2 cellular contexts compared by ENCODE assay signal in the genomic region with DNA sequence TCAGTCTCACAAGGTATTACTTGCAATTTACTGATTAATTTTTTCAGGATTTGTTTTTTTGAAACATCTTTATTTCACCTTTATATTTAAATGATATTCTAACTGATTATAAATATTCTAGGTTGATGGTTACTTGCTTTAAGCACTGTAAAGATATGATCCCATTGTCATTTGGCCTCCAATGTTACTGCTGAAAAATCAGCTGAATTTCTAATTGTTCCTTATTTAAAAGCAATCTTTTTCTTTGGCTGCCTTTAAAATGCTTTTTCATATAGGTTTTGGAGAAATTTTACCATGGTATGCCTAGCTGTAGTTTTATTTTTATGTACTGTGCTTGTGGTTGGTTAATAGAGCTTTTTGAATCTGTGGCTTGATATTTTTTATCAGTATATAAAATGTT.
TF ChIP-seq lines count a peak whose summit lies in the region.

No MANE protein-coding gene starts in this region.

TF ChIP-seq in GM23338, 12 proteins besides CTCF, POLR2A, EP300 and RAD21 (continued from another document):
- TF ChIP-seq, protein P1, sequence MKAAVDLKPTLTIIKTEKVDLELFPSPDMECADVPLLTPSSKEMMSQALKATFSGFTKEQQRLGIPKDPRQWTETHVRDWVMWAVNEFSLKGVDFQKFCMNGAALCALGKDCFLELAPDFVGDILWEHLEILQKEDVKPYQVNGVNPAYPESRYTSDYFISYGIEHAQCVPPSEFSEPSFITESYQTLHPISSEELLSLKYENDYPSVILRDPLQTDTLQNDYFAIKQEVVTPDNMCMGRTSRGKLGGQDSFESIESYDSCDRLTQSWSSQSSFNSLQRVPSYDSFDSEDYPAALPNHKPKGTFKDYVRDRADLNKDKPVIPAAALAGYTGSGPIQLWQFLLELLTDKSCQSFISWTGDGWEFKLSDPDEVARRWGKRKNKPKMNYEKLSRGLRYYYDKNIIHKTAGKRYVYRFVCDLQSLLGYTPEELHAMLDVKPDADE (IDR thresholded peaks at IDR 0.05): no peak
- TF ChIP-seq, protein P2, sequence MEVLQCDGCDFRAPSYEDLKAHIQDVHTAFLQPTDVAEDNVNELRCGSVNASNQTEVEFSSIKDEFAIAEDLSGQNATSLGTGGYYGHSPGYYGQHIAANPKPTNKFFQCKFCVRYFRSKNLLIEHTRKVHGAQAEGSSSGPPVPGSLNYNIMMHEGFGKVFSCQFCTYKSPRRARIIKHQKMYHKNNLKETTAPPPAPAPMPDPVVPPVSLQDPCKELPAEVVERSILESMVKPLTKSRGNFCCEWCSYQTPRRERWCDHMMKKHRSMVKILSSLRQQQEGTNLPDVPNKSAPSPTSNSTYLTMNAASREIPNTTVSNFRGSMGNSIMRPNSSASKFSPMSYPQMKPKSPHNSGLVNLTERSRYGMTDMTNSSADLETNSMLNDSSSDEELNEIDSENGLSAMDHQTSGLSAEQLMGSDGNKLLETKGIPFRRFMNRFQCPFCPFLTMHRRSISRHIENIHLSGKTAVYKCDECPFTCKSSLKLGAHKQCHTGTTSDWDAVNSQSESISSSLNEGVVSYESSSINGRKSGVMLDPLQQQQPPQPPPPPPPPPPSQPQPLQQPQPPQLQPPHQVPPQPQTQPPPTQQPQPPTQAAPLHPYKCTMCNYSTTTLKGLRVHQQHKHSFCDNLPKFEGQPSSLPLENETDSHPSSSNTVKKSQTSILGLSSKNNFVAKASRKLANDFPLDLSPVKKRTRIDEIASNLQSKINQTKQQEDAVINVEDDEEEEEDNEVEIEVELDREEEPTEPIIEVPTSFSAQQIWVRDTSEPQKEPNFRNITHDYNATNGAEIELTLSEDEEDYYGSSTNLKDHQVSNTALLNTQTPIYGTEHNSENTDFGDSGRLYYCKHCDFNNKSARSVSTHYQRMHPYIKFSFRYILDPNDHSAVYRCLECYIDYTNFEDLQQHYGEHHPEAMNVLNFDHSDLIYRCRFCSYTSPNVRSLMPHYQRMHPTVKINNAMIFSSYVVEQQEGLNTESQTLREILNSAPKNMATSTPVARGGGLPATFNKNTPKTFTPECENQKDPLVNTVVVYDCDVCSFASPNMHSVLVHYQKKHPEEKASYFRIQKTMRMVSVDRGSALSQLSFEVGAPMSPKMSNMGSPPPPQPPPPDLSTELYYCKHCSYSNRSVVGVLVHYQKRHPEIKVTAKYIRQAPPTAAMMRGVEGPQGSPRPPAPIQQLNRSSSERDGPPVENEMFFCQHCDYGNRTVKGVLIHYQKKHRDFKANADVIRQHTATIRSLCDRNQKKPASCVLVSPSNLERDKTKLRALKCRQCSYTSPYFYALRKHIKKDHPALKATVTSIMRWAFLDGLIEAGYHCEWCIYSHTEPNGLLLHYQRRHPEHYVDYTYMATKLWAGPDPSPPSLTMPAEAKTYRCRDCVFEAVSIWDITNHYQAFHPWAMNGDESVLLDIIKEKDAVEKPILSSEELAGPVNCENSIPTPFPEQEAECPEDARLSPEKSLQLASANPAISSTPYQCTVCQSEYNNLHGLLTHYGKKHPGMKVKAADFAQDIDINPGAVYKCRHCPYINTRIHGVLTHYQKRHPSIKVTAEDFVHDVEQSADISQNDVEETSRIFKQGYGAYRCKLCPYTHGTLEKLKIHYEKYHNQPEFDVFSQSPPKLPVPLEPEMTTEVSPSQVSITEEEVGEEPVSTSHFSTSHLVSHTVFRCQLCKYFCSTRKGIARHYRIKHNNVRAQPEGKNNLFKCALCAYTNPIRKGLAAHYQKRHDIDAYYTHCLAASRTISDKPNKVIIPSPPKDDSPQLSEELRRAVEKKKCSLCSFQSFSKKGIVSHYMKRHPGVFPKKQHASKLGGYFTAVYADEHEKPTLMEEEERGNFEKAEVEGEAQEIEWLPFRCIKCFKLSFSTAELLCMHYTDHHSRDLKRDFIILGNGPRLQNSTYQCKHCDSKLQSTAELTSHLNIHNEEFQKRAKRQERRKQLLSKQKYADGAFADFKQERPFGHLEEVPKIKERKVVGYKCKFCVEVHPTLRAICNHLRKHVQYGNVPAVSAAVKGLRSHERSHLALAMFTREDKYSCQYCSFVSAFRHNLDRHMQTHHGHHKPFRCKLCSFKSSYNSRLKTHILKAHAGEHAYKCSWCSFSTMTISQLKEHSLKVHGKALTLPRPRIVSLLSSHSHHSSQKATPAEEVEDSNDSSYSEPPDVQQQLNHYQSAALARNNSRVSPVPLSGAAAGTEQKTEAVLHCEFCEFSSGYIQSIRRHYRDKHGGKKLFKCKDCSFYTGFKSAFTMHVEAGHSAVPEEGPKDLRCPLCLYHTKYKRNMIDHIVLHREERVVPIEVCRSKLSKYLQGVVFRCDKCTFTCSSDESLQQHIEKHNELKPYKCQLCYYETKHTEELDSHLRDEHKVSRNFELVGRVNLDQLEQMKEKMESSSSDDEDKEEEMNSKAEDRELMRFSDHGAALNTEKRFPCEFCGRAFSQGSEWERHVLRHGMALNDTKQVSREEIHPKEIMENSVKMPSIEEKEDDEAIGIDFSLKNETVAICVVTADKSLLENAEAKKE (CRISPR knock-in tag; IDR thresholded peaks at IDR 0.05): no peak
- TF ChIP-seq JUNB (IDR thresholded peaks at IDR 0.05; ENCODE audit: unreplicated experiment) (no peak), EZH2 (IDR thresholded peaks at IDR 0.05; ENCODE audit: low read depth, unreplicated experiment) (no peak), NANOG (IDR thresholded peaks at IDR 0.05; ENCODE audit: borderline replicate concordance) (no peak), POLR2AphosphoS5 (IDR thresholded peaks at IDR 0.05; ENCODE audit: low read depth) (no peak)

TF ChIP-seq in SK-N-SH, 30 proteins besides CTCF, POLR2A, EP300 and RAD21 (continued from another document):
- TF ChIP-seq, protein P3, sequence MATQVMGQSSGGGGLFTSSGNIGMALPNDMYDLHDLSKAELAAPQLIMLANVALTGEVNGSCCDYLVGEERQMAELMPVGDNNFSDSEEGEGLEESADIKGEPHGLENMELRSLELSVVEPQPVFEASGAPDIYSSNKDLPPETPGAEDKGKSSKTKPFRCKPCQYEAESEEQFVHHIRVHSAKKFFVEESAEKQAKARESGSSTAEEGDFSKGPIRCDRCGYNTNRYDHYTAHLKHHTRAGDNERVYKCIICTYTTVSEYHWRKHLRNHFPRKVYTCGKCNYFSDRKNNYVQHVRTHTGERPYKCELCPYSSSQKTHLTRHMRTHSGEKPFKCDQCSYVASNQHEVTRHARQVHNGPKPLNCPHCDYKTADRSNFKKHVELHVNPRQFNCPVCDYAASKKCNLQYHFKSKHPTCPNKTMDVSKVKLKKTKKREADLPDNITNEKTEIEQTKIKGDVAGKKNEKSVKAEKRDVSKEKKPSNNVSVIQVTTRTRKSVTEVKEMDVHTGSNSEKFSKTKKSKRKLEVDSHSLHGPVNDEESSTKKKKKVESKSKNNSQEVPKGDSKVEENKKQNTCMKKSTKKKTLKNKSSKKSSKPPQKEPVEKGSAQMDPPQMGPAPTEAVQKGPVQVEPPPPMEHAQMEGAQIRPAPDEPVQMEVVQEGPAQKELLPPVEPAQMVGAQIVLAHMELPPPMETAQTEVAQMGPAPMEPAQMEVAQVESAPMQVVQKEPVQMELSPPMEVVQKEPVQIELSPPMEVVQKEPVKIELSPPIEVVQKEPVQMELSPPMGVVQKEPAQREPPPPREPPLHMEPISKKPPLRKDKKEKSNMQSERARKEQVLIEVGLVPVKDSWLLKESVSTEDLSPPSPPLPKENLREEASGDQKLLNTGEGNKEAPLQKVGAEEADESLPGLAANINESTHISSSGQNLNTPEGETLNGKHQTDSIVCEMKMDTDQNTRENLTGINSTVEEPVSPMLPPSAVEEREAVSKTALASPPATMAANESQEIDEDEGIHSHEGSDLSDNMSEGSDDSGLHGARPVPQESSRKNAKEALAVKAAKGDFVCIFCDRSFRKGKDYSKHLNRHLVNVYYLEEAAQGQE (IDR thresholded peaks at IDR 0.05; ENCODE audit: low read depth, low read length): no peak
- TF ChIP-seq MXI1 (IDR thresholded peaks at IDR 0.05; ENCODE audit: low read depth, low read length): no peak
